ENCODE assay signal across 18 cellular contexts in the genomic region with DNA sequence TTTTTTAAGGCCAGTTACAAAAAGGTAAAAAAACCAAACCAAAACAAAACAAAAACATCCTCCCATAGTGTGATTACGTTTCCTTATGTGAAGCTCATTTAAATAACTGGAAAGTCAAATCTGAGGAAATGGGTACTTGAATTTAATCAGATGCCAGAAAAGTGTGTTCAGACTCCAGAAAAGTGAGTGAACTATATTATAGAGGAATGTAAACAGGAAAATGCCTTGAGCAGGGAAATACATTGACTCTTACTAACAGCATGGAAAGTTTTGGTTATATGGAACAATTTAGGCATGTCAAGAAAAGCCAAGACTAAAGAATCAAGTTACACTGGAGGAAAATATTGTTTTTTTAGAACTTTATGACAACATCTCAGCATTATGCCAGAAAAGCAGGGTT. TPM values are rescaled to one million over a fixed set of nuclear protein-coding genes. Genes with fewer than 3 reads are reported as not detected.
DNase-seq lines count a peak whose midpoint lies in the region; ATAC-seq and TF ChIP-seq lines count a peak whose summit lies in the region.
"Had no signal": no experiment of that assay in that cellular context is flagged by ENCODE, and none has a peak within 500 bp of the region (broad histone marks: within the 10 kb centered on the region; RNA-seq: fewer than 3 reads in every experiment).

No MANE protein-coding gene starts in this region.

- no peaks in the 10 kb centered on the region for H4K20me1 ChIP-seq in Loucy (ENCODE audit: insufficient read depth, low read length, poor library complexity, severe bottlenecking)

- H3K27me3 ChIP-seq in Loucy (ENCODE audit: insufficient read depth, low read length, poor library complexity, severe bottlenecking) (no peaks in the 10 kb centered on the region), adipocyte (replicated peaks; ENCODE audit: control insufficient read depth, insufficient read depth, low read length) (no peaks in the 10 kb centered on the region), foreskin keratinocyte (no peaks in the 10 kb centered on the region)
- H3K27me3 ChIP-seq: BE2C, tibial artery had no signal

- DNase-seq in DMS114 treated with DMSO at 0.1 percent for 48 hours (lab: John Stamatoyannopoulos, UW; ENCODE audit: unreplicated experiment), result peak; percentile 8
- DNase-seq in adipocyte (ENCODE audit: low read depth), result peak; percentile 81
- peak; percentile 38 to 67 for DNase-seq in foreskin keratinocyte
- DNase-seq in iPS-NIHi11 (ENCODE audit: low spot score), result no peak
- DNase-seq in C1 segment of cervical spinal cord (lab: John Stamatoyannopoulos, UW), result no peak
- DNase-seq: activated CD8-positive, alpha-beta T cell treated with anti-CD3 and anti-CD28 coated beads for 36 hours; BE2C; DMS79; effector memory CD4-positive, alpha-beta T cell; left colon; NCI-H146; NCI-H524 treated with DMSO at 0.1 percent for 48 hours; psoas muscle; tibial artery had no signal

- H3K36me3 ChIP-seq in Loucy (ENCODE audit: insufficient read depth, low read length) (no peaks in the 10 kb centered on the region), adipocyte (ENCODE audit: control insufficient read depth, insufficient read depth, low read length, severe bottlenecking) (no peaks in the 10 kb centered on the region)
- H3K36me3 ChIP-seq: BE2C, tibial artery had no signal

- no peaks in the 10 kb centered on the region for H3K4me1 ChIP-seq in Loucy (ENCODE audit: insufficient read depth, low read length, poor library complexity, severe bottlenecking)
- H3K4me1 ChIP-seq in adipocyte (ENCODE audit: control insufficient read depth, insufficient read depth, low read length), result peaks cover 10% of the 10 kb centered on the region
- H3K4me1 ChIP-seq in foreskin keratinocyte, result no peaks in the 10 kb centered on the region
- H3K4me1 ChIP-seq: BE2C, psoas muscle had no signal

- H3F3A ChIP-seq in Loucy (ENCODE audit: low read depth), result no peaks in the 10 kb centered on the region

- no peaks in the 10 kb centered on the region for H3K79me2 ChIP-seq in Loucy (ENCODE audit: insufficient read depth, low read length)

- H3K4me3 ChIP-seq in Loucy (ENCODE audit: low read length, poor library complexity, severe bottlenecking), result no peak overlapping the region
- H3K4me3 ChIP-seq in adipocyte (ENCODE audit: low read length), result no peak overlapping the region
- H3K4me3 ChIP-seq: psoas muscle, tibial artery had no signal

- no peaks in the 10 kb centered on the region for H3K9me2 ChIP-seq in Loucy (replicated peaks; ENCODE audit: low read depth, low read length)

- ATAC-seq in foreskin keratinocyte (peak; percentile 12), HG02981 (IDR thresholded peaks at IDR 0.05; ENCODE audit: unreplicated experiment) (no peak), esophagus mucosa (no peak)
- ATAC-seq: activated CD8-positive, alpha-beta T cell treated with anti-CD3 and anti-CD28 coated beads for 36 hours; left colon; psoas muscle; Right ventricle myocardium inferior had no signal

- H3K4me2 ChIP-seq in Loucy (ENCODE audit: low read depth, low read length, poor library complexity, severe bottlenecking), result no peak overlapping the region

- H3K9ac ChIP-seq in Loucy (ENCODE audit: low read depth, low read length, poor library complexity, severe bottlenecking) (no peak overlapping the region), adipocyte (ENCODE audit: low read length) (no peak overlapping the region)

- no peak for TF ChIP-seq CTCF in Loucy (conservative IDR thresholded peaks at IDR 0.05; ENCODE audit: low read length)
- no peak for TF ChIP-seq CTCF in foreskin keratinocyte (conservative IDR thresholded peaks at IDR 0.05)

- H3K27ac ChIP-seq in foreskin keratinocyte, result no peak overlapping the region
- H3K27ac ChIP-seq: psoas muscle had no signal

- H3K9me3 ChIP-seq in Loucy (ENCODE audit: insufficient read depth, low read depth, low read length), result no peaks in the 10 kb centered on the region
- H3K9me3 ChIP-seq in adipocyte (ENCODE audit: control insufficient read depth, low read length), result peaks cover 7% of the 10 kb centered on the region
- H3K9me3 ChIP-seq: BE2C, psoas muscle had no signal

- peak overlapping the region; percentile 35; the same call in 1 of the 2 replicates for H2AFZ ChIP-seq in Loucy (ENCODE audit: low read length)

RNA-seq across cellular contexts. Expression of gene RNF20, which starts 37.8 kb away (rescaled TPM):
- 28.4 and 31.4 TPM in 2 replicates for total RNA-seq in foreskin keratinocyte
- polyA plus RNA-seq in foreskin keratinocyte, result 9.9 and 11.7 TPM in 2 replicates
- total RNA-seq in esophagus mucosa, result 36.9 TPM

Comparison
In these comparisons a context has a peak if more than half of its experiments do, and no peak if none do; other contexts are left out.
1. DNase-seq: peak in DMS114 treated with DMSO at 0.1 percent for 48 hours (single experiment), adipocyte (single experiment) and foreskin keratinocyte (2 of 2); none in iPS-NIHi11 (single experiment) and C1 segment of cervical spinal cord (0 of 14).